ENCODE assay signal across 20 cellular contexts in the genomic region with DNA sequence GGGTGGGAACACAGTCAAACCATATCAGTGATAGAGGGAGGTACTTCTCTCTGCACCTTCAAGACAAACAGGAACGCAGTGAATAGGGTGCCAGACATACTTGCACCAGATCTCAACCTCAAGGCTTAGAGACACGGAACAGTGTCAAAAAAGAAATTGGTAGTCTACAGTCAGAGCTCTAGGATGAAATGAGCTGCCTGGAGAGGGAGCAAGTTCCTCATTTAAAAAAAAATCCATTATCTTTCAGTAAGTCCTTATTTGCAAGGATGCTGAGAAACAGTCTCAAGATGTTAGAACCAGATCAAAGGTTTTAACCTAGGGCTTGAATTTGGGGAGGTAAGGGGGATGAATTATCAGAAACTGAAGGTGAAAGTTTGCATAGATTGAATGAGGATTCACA. TPM values are rescaled to one million over a fixed set of nuclear protein-coding genes. Genes with fewer than 3 reads are reported as not detected.
DNase-seq lines count a peak whose midpoint lies in the region; ATAC-seq and TF ChIP-seq lines count a peak whose summit lies in the region.
"Had no signal": no experiment of that assay in that cellular context is flagged by ENCODE, and none has a peak within 500 bp of the region (broad histone marks: within the 10 kb centered on the region; RNA-seq: fewer than 3 reads in every experiment).

No MANE protein-coding gene starts in this region.

- no peaks in the 10 kb centered on the region for H4K20me1 ChIP-seq in OCI-LY3 (ENCODE audit: insufficient read depth, low read length)
- H4K20me1 ChIP-seq in osteoblast (ENCODE audit: insufficient read depth, low read length), result no peaks in the 10 kb centered on the region

- H3K4me1 Mint-ChIP-seq in endodermal cell (peaks cover 23% of the 10 kb centered on the region), progenitor cell of endocrine pancreas (ENCODE audit: low read depth) (peaks cover 21% of the 10 kb centered on the region)
- no peaks in the 10 kb centered on the region for H3K4me1 Mint-ChIP-seq in stimulated activated naive B cell treated with anti-CD40 and anti-IgM and Interleukin-4, amounts not matched to agents 10 μg/mL and 1 μg/mL and 100 μg/mL, for 72 hours
- H3K4me1 Mint-ChIP-seq: activated B cell treated with CpG ODN at 0.5 μM for 24 hours; activated naive CD8-positive, alpha-beta T cell treated with anti-CD3 and anti-CD28 coated beads for 36 hours; stimulated activated memory B cell treated with anti-CD40 and anti-IgM and Interleukin-4, amounts not matched to agents 10 μg/mL and 1 μg/mL and 100 μg/mL, for 72 hours had no signal

- H3K27ac Mint-ChIP-seq in endodermal cell (peak overlapping the region; percentile 41), progenitor cell of endocrine pancreas (no peak overlapping the region)
- no peak overlapping the region for H3K27ac Mint-ChIP-seq in stimulated activated naive B cell treated with anti-CD40 and anti-IgM and Interleukin-4, amounts not matched to agents 10 μg/mL and 1 μg/mL and 100 μg/mL, for 72 hours
- H3K27ac Mint-ChIP-seq: activated B cell treated with CpG ODN at 0.5 μM for 24 hours; activated CD8-positive, alpha-beta T cell treated with anti-CD3 and anti-CD28 coated beads, Interleukin-2, amount 10 ng/mL, durations not matched to agents 7 days and 5 days; activated naive CD8-positive, alpha-beta T cell treated with anti-CD3 and anti-CD28 coated beads for 36 hours; stimulated activated memory B cell treated with anti-CD40 and anti-IgM and Interleukin-4, amounts not matched to agents 10 μg/mL and 1 μg/mL and 100 μg/mL, for 72 hours had no signal

- CTCF ChIA-PET in BJ (lab: Yijun Ruan, JAX), result interaction anchor here (1.0 to 1.5 kb wide), 3 partner anchors 12 to 126 kb away, joined by 3 to 4 read pairs (median 4); no protein-coding TSS in a partner anchor

- H3K4me3 ChIP-seq in BJ (ENCODE audit: low read depth, low read length), result no peak overlapping the region
- no peak overlapping the region for H3K4me3 ChIP-seq in OCI-LY3 (ENCODE audit: low read length)
- peak overlapping the region; percentile 77 for H3K4me3 ChIP-seq in endodermal cell (ENCODE audit: low read length)
- no peak overlapping the region for H3K4me3 ChIP-seq in osteoblast (ENCODE audit: insufficient read depth, low read length)
- no peak overlapping the region for H3K4me3 ChIP-seq in body of pancreas
- H3K4me3 ChIP-seq: transverse colon had no signal

- H3K27me3 ChIP-seq in BJ (ENCODE audit: control insufficient read depth, insufficient read depth, low read length) (no peaks in the 10 kb centered on the region), OCI-LY3 (ENCODE audit: low read depth, low read length) (no peaks in the 10 kb centered on the region), endodermal cell (ENCODE audit: control insufficient read depth, insufficient read depth, low read length, poor library complexity, severe bottlenecking) (no peaks in the 10 kb centered on the region), osteoblast (ENCODE audit: insufficient read depth, low read length) (no peaks in the 10 kb centered on the region), body of pancreas (no peaks in the 10 kb centered on the region)
- H3K27me3 ChIP-seq: transverse colon had no signal

- H3K36me3 ChIP-seq in BJ (ENCODE audit: control insufficient read depth, insufficient read depth, low read length), result no peaks in the 10 kb centered on the region
- no peaks in the 10 kb centered on the region for H3K36me3 ChIP-seq in OCI-LY3 (replicated peaks; ENCODE audit: low read depth, low read length)
- H3K36me3 ChIP-seq in endodermal cell (ENCODE audit: control insufficient read depth, insufficient read depth, low read length), result peaks cover 17% of the 10 kb centered on the region
- H3K36me3 ChIP-seq in osteoblast (ENCODE audit: insufficient read depth, low read length), result no peaks in the 10 kb centered on the region
- H3K36me3 ChIP-seq in body of pancreas (replicated peaks in 1 of 2; ENCODE audit: insufficient read depth in 1 of 2, low read depth in 2 of 2), result no peaks in the 10 kb centered on the region
- H3K36me3 ChIP-seq: transverse colon had no signal

- no peak for ATAC-seq in body of pancreas
- ATAC-seq in stimulated activated naive B cell treated with anti-CD40 and anti-IgM and Interleukin-4, amounts not matched to agents 10 μg/mL and 1 μg/mL and 100 μg/mL, for 72 hours (replicated peaks), result no peak
- ATAC-seq: activated CD8-positive, alpha-beta T cell treated with anti-CD3 and anti-CD28 coated beads, Interleukin-2, amount 10 ng/mL, durations not matched to agents 7 days and 5 days; stimulated activated memory B cell treated with anti-CD40 and anti-IgM and Interleukin-4, amounts not matched to agents 10 μg/mL and 1 μg/mL and 100 μg/mL, for 72 hours had no signal

- H3K9ac ChIP-seq in OCI-LY3 (ENCODE audit: low read length) (no peak overlapping the region), endodermal cell (ENCODE audit: extremely low read depth, low read length, poor library complexity, severe bottlenecking) (peak overlapping the region; percentile 11)

- TF ChIP-seq POLR2A in body of pancreas (IDR thresholded peaks at IDR 0.05), result no peak

- H3K9me3 ChIP-seq in OCI-LY3 (ENCODE audit: insufficient read depth, low read length) (no peaks in the 10 kb centered on the region), endodermal cell (ENCODE audit: control insufficient read depth, low read length) (peaks cover 71% of the 10 kb centered on the region), osteoblast (ENCODE audit: low read depth, low read length) (no peaks in the 10 kb centered on the region), body of pancreas (no peaks in the 10 kb centered on the region)
- H3K9me3 ChIP-seq: transverse colon had no signal

- no peak overlapping the region for H3K4me2 ChIP-seq in OCI-LY3 (ENCODE audit: low read length)
- H3K4me2 ChIP-seq in osteoblast (ENCODE audit: insufficient read depth, low read length), result no peak overlapping the region

- intact Hi-C loops in body of pancreas (cut with DNase I), result no loop called here

- DNase-seq in BJ (ENCODE audit: low read depth) (no peak), endodermal cell (no peak), osteoblast (ENCODE audit: insufficient read length, low spot score, missing footprints) (peak; percentile 25), body of pancreas (no peak), NOMO-1 treated with DMSO at 0.1 percent for 48 hours (lab: John Stamatoyannopoulos, UW; ENCODE audit: unreplicated experiment) (no peak), progenitor cell of endocrine pancreas (ENCODE audit: low spot score, unreplicated experiment) (no peak)
- DNase-seq in stimulated activated naive B cell treated with anti-CD40 and anti-IgM and Interleukin-4, amounts not matched to agents 10 μg/mL and 1 μg/mL and 100 μg/mL, for 72 hours, result no peak
- DNase-seq: activated B cell treated with CpG ODN at 0.5 μM for 24 hours; activated CD8-positive, alpha-beta T cell treated with anti-CD3 and anti-CD28 coated beads, Interleukin-2, amount 10 ng/mL, durations not matched to agents 7 days and 5 days; activated naive CD8-positive, alpha-beta T cell treated with anti-CD3 and anti-CD28 coated beads for 36 hours; activated T-cell treated with anti-CD3 and anti-CD28 coated beads, Interleukin-2, amount 50 U/mL, for 48 hours; DND-41; midbrain; MM.1S; NCI-H187; NCI-H446 treated with DMSO at 0.1 percent for 48 hours; transverse colon had no signal

- POLR2A ChIA-PET in BJ (lab: Charles Lee), result no interaction called here

- H2AFZ ChIP-seq in OCI-LY3 (ENCODE audit: low read depth, low read length) (no peak overlapping the region), osteoblast (ENCODE audit: low read length) (no peak overlapping the region)

- H3K79me2 ChIP-seq in OCI-LY3 (ENCODE audit: low read length), result no peaks in the 10 kb centered on the region
- H3K79me2 ChIP-seq in osteoblast (ENCODE audit: insufficient read depth, low read length), result no peaks in the 10 kb centered on the region

- no peaks in the 10 kb centered on the region for H3K4me1 ChIP-seq in OCI-LY3 (ENCODE audit: low read length)
- peaks cover 9% of the 10 kb centered on the region for H3K4me1 ChIP-seq in endodermal cell (ENCODE audit: control insufficient read depth, insufficient read depth, low read length)
- H3K4me1 ChIP-seq in osteoblast (ENCODE audit: insufficient read depth, low read length), result peaks cover 28% of the 10 kb centered on the region
- peaks cover 24% of the 10 kb centered on the region for H3K4me1 ChIP-seq in body of pancreas
- H3K4me1 ChIP-seq: transverse colon had no signal

- no peak overlapping the region for H3K27ac ChIP-seq in OCI-LY3 (ENCODE audit: low read length)
- H3K27ac ChIP-seq in endodermal cell (ENCODE audit: low read depth, low read length), result no peak overlapping the region
- no peak overlapping the region for H3K27ac ChIP-seq in osteoblast (ENCODE audit: low read depth, low read length)
- H3K27ac ChIP-seq in body of pancreas, result no peak overlapping the region

- H3K27me3 Mint-ChIP-seq in endodermal cell (ENCODE audit: insufficient read depth) (no peaks in the 10 kb centered on the region), progenitor cell of endocrine pancreas (no peaks in the 10 kb centered on the region)
- H3K27me3 Mint-ChIP-seq in stimulated activated naive B cell treated with anti-CD40 and anti-IgM and Interleukin-4, amounts not matched to agents 10 μg/mL and 1 μg/mL and 100 μg/mL, for 72 hours, result no peaks in the 10 kb centered on the region
- H3K27me3 Mint-ChIP-seq: activated B cell treated with CpG ODN at 0.5 μM for 24 hours; activated naive CD8-positive, alpha-beta T cell treated with anti-CD3 and anti-CD28 coated beads for 36 hours; stimulated activated memory B cell treated with anti-CD40 and anti-IgM and Interleukin-4, amounts not matched to agents 10 μg/mL and 1 μg/mL and 100 μg/mL, for 72 hours had no signal

- H3K4me3 Mint-ChIP-seq in endodermal cell, result no peak overlapping the region
- no peak overlapping the region for H3K4me3 Mint-ChIP-seq in stimulated activated naive B cell treated with anti-CD40 and anti-IgM and Interleukin-4, amounts not matched to agents 10 μg/mL and 1 μg/mL and 100 μg/mL, for 72 hours
- no peak overlapping the region for H3K4me3 Mint-ChIP-seq in progenitor cell of endocrine pancreas (ENCODE audit: low read depth)
- H3K4me3 Mint-ChIP-seq: activated B cell treated with CpG ODN at 0.5 μM for 24 hours; activated CD8-positive, alpha-beta T cell treated with anti-CD3 and anti-CD28 coated beads, Interleukin-2, amount 10 ng/mL, durations not matched to agents 7 days and 5 days; activated naive CD8-positive, alpha-beta T cell treated with anti-CD3 and anti-CD28 coated beads for 36 hours; neural crest cell; stimulated activated memory B cell treated with anti-CD40 and anti-IgM and Interleukin-4, amounts not matched to agents 10 μg/mL and 1 μg/mL and 100 μg/mL, for 72 hours had no signal

- H3K9me3 Mint-ChIP-seq in endodermal cell (peaks cover 46% of the 10 kb centered on the region), progenitor cell of endocrine pancreas (ENCODE audit: low read depth) (peaks cover 17% of the 10 kb centered on the region)
- H3K9me3 Mint-ChIP-seq in stimulated activated naive B cell treated with anti-CD40 and anti-IgM and Interleukin-4, amounts not matched to agents 10 μg/mL and 1 μg/mL and 100 μg/mL, for 72 hours, result peaks cover 0 to 2% of the 10 kb centered on the region in 2 donors
- H3K9me3 Mint-ChIP-seq: activated B cell treated with CpG ODN at 0.5 μM for 24 hours; activated naive CD8-positive, alpha-beta T cell treated with anti-CD3 and anti-CD28 coated beads for 36 hours had no signal

- H3K36me3 Mint-ChIP-seq in endodermal cell (ENCODE audit: low read depth) (peaks cover 17% of the 10 kb centered on the region), progenitor cell of endocrine pancreas (ENCODE audit: insufficient read depth) (peaks cover 7% of the 10 kb centered on the region)
- no peaks in the 10 kb centered on the region for H3K36me3 Mint-ChIP-seq in stimulated activated naive B cell treated with anti-CD40 and anti-IgM and Interleukin-4, amounts not matched to agents 10 μg/mL and 1 μg/mL and 100 μg/mL, for 72 hours
- H3K36me3 Mint-ChIP-seq: activated naive CD8-positive, alpha-beta T cell treated with anti-CD3 and anti-CD28 coated beads for 36 hours; stimulated activated memory B cell treated with anti-CD40 and anti-IgM and Interleukin-4, amounts not matched to agents 10 μg/mL and 1 μg/mL and 100 μg/mL, for 72 hours had no signal

- TF ChIP-seq CTCF in BJ (IDR thresholded peaks at IDR 0.05; ENCODE audit: insufficient read depth, low read depth, low read length) (peak; percentile 15; the same call in 1 of the 2 replicates), OCI-LY3 (IDR thresholded peaks at IDR 0.05; ENCODE audit: low read depth, low read length) (peak; percentile 17; the same call in 1 of the 2 replicates), endodermal cell (conservative IDR thresholded peaks at IDR 0.05) (peak; percentile 33), osteoblast (IDR thresholded peaks at IDR 0.05; ENCODE audit: extremely low read depth, low read depth, low read length) (peak; percentile 25), body of pancreas (IDR thresholded peaks at IDR 0.05) (no peak), progenitor cell of endocrine pancreas (IDR thresholded peaks at IDR 0.05; ENCODE audit: unreplicated experiment) (no peak)

- 46 to 100% methylated on average over 1 to 2 of the region's 2 CpGs for WGBS in endodermal cell (ENCODE audit: insufficient coverage in 1 of 2, insufficient read length in 1 of 2), 2 experiments
- 84 to 89% methylated on average over 2 of the region's 2 CpGs for WGBS in body of pancreas, 2 donors

RNA-seq across cellular contexts. Expression of a gene that starts 20.2 kb away (rescaled TPM):
- 157 and 168 TPM in 2 replicates for polyA plus RNA-seq in BJ (2011; rRNA removed)
- polyA minus RNA-seq in BJ (2011; rRNA and poly(A)+ RNA removed), result 62.4 and 83.3 TPM in 2 replicates
- 10 to 100 TPM; 20.7 to 35.7 TPM for total RNA-seq in endodermal cell
- polyA plus RNA-seq in endodermal cell (2013, experiment 1 of 2), result 32.7 TPM
- 42.3 TPM for polyA plus RNA-seq in endodermal cell (2013, experiment 2 of 2)
- total RNA-seq in osteoblast, result 213 and 294 TPM in 2 replicates
- 10 to 100 TPM; 10.9 to 32.4 TPM for total RNA-seq in body of pancreas
- total RNA-seq in progenitor cell of endocrine pancreas, result 24.3 and 26.1 TPM in 2 replicates

Comparison
In these comparisons a context has a peak if more than half of its experiments do, and no peak if none do; other contexts are left out.
1. CTCF ChIP-seq: peak in BJ (single experiment), OCI-LY3 (single experiment), endodermal cell (single experiment) and osteoblast (single experiment); none in body of pancreas (0 of 7) and progenitor cell of endocrine pancreas (single experiment).